ENCODE assay signal across 8 cellular contexts in genomic region chr2:130372833-130373807, GRCh38. TPM values are rescaled to one million over a fixed set of nuclear protein-coding genes. Genes with fewer than 3 reads are reported as not detected.
DNase-seq lines count a peak whose midpoint lies in the region; ATAC-seq and TF ChIP-seq lines count a peak whose summit lies in the region.

No MANE protein-coding gene starts in this region.

- no peaks in the 10 kb centered on the region for H4K20me1 ChIP-seq in SK-N-SH (ENCODE audit: insufficient read depth)

- peaks cover 50% of the 10 kb centered on the region for H3K79me2 ChIP-seq in SK-N-SH (ENCODE audit: insufficient read depth)

- H3K36me3 ChIP-seq in SK-N-SH (replicated peaks in 1 of 2; ENCODE audit: control insufficient read depth in 1 of 2, insufficient read depth in 2 of 2, low read length in 1 of 2) (peaks cover 7 to 11% of the 10 kb centered on the region in 2 experiments), skeletal muscle satellite cell (ENCODE audit: insufficient read depth, low read length) (peaks cover 15% of the 10 kb centered on the region)

- peak overlapping the region; percentile 86 for H3K4me3 Mint-ChIP-seq in activated naive CD4-positive, alpha-beta T cell treated with anti-CD3 and anti-CD28 coated beads for 36 hours

- peaks cover 52% of the 10 kb centered on the region for H3K4me1 Mint-ChIP-seq in activated naive CD4-positive, alpha-beta T cell treated with anti-CD3 and anti-CD28 coated beads for 36 hours (ENCODE audit: low read depth)

- no peaks in the 10 kb centered on the region for H3K27me3 Mint-ChIP-seq in activated naive CD4-positive, alpha-beta T cell treated with anti-CD3 and anti-CD28 coated beads for 36 hours (ENCODE audit: low read depth)

- peak; percentile 8 for ATAC-seq in foreskin keratinocyte

- peaks cover 40% of the 10 kb centered on the region for H3K36me3 Mint-ChIP-seq in activated naive CD4-positive, alpha-beta T cell treated with anti-CD3 and anti-CD28 coated beads for 36 hours (ENCODE audit: low read depth)

- WGBS in SK-N-SH (ENCODE audit: low lambda C conversion rate) = 31% methylated on average over 11 of the region's 24 CpGs

- no peak for TF ChIP-seq EP300 in SK-N-SH (IDR thresholded peaks at IDR 0.05; ENCODE audit: borderline replicate concordance in 1 of 2, low read depth in 1 of 2, low read length in 1 of 2)

- no peak for DNase-seq in activated naive CD4-positive, alpha-beta T cell treated with anti-CD3 and anti-CD28 coated beads for 36 hours
- DNase-seq in activated naive CD4-positive, alpha-beta T cell (lab: John Stamatoyannopoulos, UW) = no peak
- no peak for DNase-seq in SK-N-SH
- DNase-seq in foreskin keratinocyte = no peak
- no peak for DNase-seq in ureter (ENCODE audit: low spot score)
- DNase-seq in Kasumi-1 (lab: John Stamatoyannopoulos, UW) = no peak
- no peak for DNase-seq in HuH-7 (ENCODE audit: low spot score)

- TF ChIP-seq CTCF in SK-N-SH (IDR thresholded peaks at IDR 0.05) = no peak; the same call in 1 of the 2 replicates
- TF ChIP-seq CTCF in foreskin keratinocyte (conservative IDR thresholded peaks at IDR 0.05) = no peak

- peaks cover 3% of the 10 kb centered on the region for H3F3A ChIP-seq in SK-N-SH (replicated peaks; ENCODE audit: insufficient read depth)

- H3K27me3 ChIP-seq in SK-N-SH (ENCODE audit: insufficient read depth) (no peaks in the 10 kb centered on the region), foreskin keratinocyte (no peaks in the 10 kb centered on the region), skeletal muscle satellite cell (ENCODE audit: control insufficient read depth, insufficient read depth, low read length) (no peaks in the 10 kb centered on the region)

- peak overlapping the region; percentile 52 to 91 for H3K27ac ChIP-seq in SK-N-SH (ENCODE audit: low read depth in 2 of 2, low read length in 1 of 2)
- no peak overlapping the region for H3K27ac ChIP-seq in foreskin keratinocyte

- H3K4me1 ChIP-seq in SK-N-SH (ENCODE audit: control insufficient read depth in 1 of 2, insufficient read depth in 2 of 2, low read depth in 1 of 2, low read length in 1 of 2) = peaks cover 0 to 18% of the 10 kb centered on the region in 2 experiments; a peak in 1 of 4 replicates
- no peaks in the 10 kb centered on the region for H3K4me1 ChIP-seq in foreskin keratinocyte
- peaks cover 28% of the 10 kb centered on the region for H3K4me1 ChIP-seq in skeletal muscle satellite cell (ENCODE audit: control insufficient read depth, insufficient read depth, low read length)

- H3K9me3 Mint-ChIP-seq in activated naive CD4-positive, alpha-beta T cell treated with anti-CD3 and anti-CD28 coated beads for 36 hours = no peaks in the 10 kb centered on the region

- TF ChIP-seq RAD21 in SK-N-SH (IDR thresholded peaks at IDR 0.05; ENCODE audit: low read length) = no peak

- H3K9me2 ChIP-seq in SK-N-SH = no peaks in the 10 kb centered on the region

- no peaks in the 10 kb centered on the region for H3K9me3 ChIP-seq in SK-N-SH
- no peaks in the 10 kb centered on the region for H3K9me3 ChIP-seq in skeletal muscle satellite cell (replicated peaks; ENCODE audit: low read length)

- H3K9ac ChIP-seq in SK-N-SH (peak overlapping the region; percentile 94), skeletal muscle satellite cell (ENCODE audit: low read depth, low read length) (peak overlapping the region; percentile 97)

- POLR2A ChIA-PET in SK-N-SH (lab: Yijun Ruan, JAX) = interaction anchor here (1.0 to 2.3 kb wide), 6 partner anchors 17 to 34 kb away, joined by 3 to 28 read pairs (median 4); partner anchors contain the start of genes IMP4 and PTPN18

- peak overlapping the region; percentile 97 for H2AFZ ChIP-seq in SK-N-SH (ENCODE audit: low read depth)

- H3K4me2 ChIP-seq in SK-N-SH (peak overlapping the region; percentile 99), skeletal muscle satellite cell (ENCODE audit: low read length) (peak overlapping the region; percentile 81)

- intact Hi-C loops in activated naive CD4-positive, alpha-beta T cell treated with anti-CD3 and anti-CD28 coated beads for 36 hours (cut with micrococcal nuclease) = loop anchor here (1.0 to 10.0 kb wide), 5 partner anchors 17 to 1122 kb away; partner anchors contain the start of genes GPR148, IMP4, MZT2A and PLEKHB2

- peak overlapping the region; percentile 82 for H3K27ac Mint-ChIP-seq in activated naive CD4-positive, alpha-beta T cell treated with anti-CD3 and anti-CD28 coated beads for 36 hours

- H3K4me3 ChIP-seq in SK-N-SH (ENCODE audit: low read depth in 2 of 2, low read length in 1 of 2) (peak overlapping the region; percentile 87 to 99), skeletal muscle satellite cell (ENCODE audit: low read length) (peak overlapping the region; percentile 97)

- CTCF ChIA-PET in activated naive CD4-positive, alpha-beta T cell treated with anti-CD3 and anti-CD28 coated beads for 36 hours (lab: Charles Lee) = interaction anchor here (0.7 to 1.4 kb wide), 7 partner anchors 9 to 31 kb away, joined by 3 to 9 read pairs (median 4); partner anchors contain the start of gene IMP4
- CTCF ChIA-PET in SK-N-SH (lab: Yijun Ruan, JAX) = interaction anchor here (0.8 to 3.8 kb wide), 12 partner anchors 9 to 606 kb away, joined by 3 to 26 read pairs (median 6); partner anchors contain the start of genes IMP4 and PTPN18

TF ChIP-seq in SK-N-SH, 30 proteins besides CTCF, POLR2A, EP300 and RAD21:
- TF ChIP-seq MEF2A (IDR thresholded peaks at IDR 0.05; ENCODE audit: borderline replicate concordance, low read depth) (no peak), FOXJ3 (CRISPR knock-in tag; IDR thresholded peaks at IDR 0.05) (peak; percentile 20; the same call in 1 of the 2 replicates), GABPA (IDR thresholded peaks at IDR 0.05; ENCODE audit: low read depth) (no peak), ZBTB33 (IDR thresholded peaks at IDR 0.05; ENCODE audit: borderline replicate concordance, low read depth) (no peak), TEAD4 (IDR thresholded peaks at IDR 0.05; ENCODE audit: borderline replicate concordance, insufficient read depth) (no peak), REST (IDR thresholded peaks at IDR 0.05; ENCODE audit: low read depth, low read length) (no peak), SIN3A (IDR thresholded peaks at IDR 0.05; ENCODE audit: borderline replicate concordance, low read depth, low read length) (no peak), MAX (IDR thresholded peaks at IDR 0.05; ENCODE audit: low read depth) (no peak)
TF ChIP-seq in SK-N-SH: peak in this region for 1.

RNA-seq across cellular contexts. Expression of gene PTPN18, which starts 17.3 kb away (rescaled TPM):
- total RNA-seq in activated naive CD4-positive, alpha-beta T cell treated with anti-CD3 and anti-CD28 coated beads for 36 hours = 10 to 100 TPM; 24.7 to 25.3 TPM
- polyA plus RNA-seq in SK-N-SH (2012; rRNA removed) (30.4 and 31.7 TPM in 2 replicates), foreskin keratinocyte (14.4 and 14.6 TPM in 2 replicates)
- polyA plus RNA-seq in SK-N-SH (2012; cell fraction: cytosol; rRNA removed) = 15.8 and 19.8 TPM in 2 replicates
- polyA plus RNA-seq in SK-N-SH (2012; cell fraction: nucleus; rRNA removed) = 144 and 155 TPM in 2 replicates
- total RNA-seq in foreskin keratinocyte (16.3 and 18.8 TPM in 2 replicates), ureter (97.9 TPM)
- 25.1 and 26.6 TPM in 2 replicates for total RNA-seq in skeletal muscle satellite cell (2012; rRNA removed)

RNA-seq across cellular contexts. Expression of gene IMP4, which starts 30.4 kb away (rescaled TPM):
- 100 to 1,000 TPM; 120 to 128 TPM for total RNA-seq in activated naive CD4-positive, alpha-beta T cell treated with anti-CD3 and anti-CD28 coated beads for 36 hours
- polyA plus RNA-seq in SK-N-SH (2012; rRNA removed) (247 and 252 TPM in 2 replicates), foreskin keratinocyte (135 and 142 TPM in 2 replicates)
- polyA plus RNA-seq in SK-N-SH (2012; cell fraction: cytosol; rRNA removed) = 119 and 157 TPM in 2 replicates
- polyA plus RNA-seq in SK-N-SH (2012; cell fraction: nucleus; rRNA removed) = 491 and 516 TPM in 2 replicates
- total RNA-seq in foreskin keratinocyte (107 and 120 TPM in 2 replicates), ureter (76.5 TPM)
- 155 TPM in 2 replicates for total RNA-seq in skeletal muscle satellite cell (2012; rRNA removed)
